27 cellular contexts compared by ENCODE assay signal in the genomic region with DNA sequence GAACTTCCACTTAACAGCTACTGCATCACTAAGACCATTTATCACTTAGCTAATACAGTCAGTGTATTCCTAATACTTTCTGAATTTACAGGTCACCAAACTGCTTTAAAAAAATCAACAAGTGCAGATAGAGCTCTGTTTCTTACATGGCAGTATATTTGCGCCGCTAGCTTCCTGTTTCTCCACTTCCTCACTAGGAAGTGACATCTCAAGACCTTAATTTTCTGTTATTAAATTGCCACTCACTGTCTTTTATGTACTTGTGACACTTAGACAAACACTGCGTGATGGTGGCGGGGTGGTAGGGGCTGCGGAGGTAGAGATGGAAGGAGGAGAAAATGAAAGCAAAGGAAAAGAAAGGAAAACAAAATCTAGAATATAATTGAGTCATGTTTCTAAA.
"Had no signal": no experiment of that assay in that cellular context is flagged by ENCODE, and none has a peak within 500 bp of the region (broad histone marks: within the 10 kb centered on the region; RNA-seq: fewer than 3 reads in every experiment).

No MANE protein-coding gene starts in this region.

- H3K9me3 ChIP-seq: left ventricle myocardium inferior, pancreas, prostate gland, suprapubic skin, thoracic aorta, tibial artery, upper lobe of right lung had no signal

- H3K4me1 ChIP-seq: left ventricle myocardium inferior, pancreas, prostate gland, suprapubic skin, tibial artery, upper lobe of right lung had no signal

- H3K36me3 ChIP-seq: left ventricle myocardium inferior, pancreas, prostate gland, suprapubic skin, thoracic aorta, tibial artery, upper lobe of right lung had no signal

- H3K9me3 Mint-ChIP-seq: stimulated activated effector memory CD8-positive, alpha-beta T cell treated with anti-CD3 and anti-CD28 coated beads, Interleukin-12 subunit alpha, Interleukin-12 subunit beta, amount 100 ng/mL, for 72 hours had no signal

- H3K4me3 Mint-ChIP-seq: mesothelial cell of epicardium; naive B cell; natural killer cell; nephron progenitor cell; stimulated activated effector memory CD8-positive, alpha-beta T cell treated with anti-CD3 and anti-CD28 coated beads, Interleukin-12 subunit alpha, Interleukin-12 subunit beta, amount 100 ng/mL, for 72 hours; stimulated activated naive CD8-positive, alpha-beta T cell treated with anti-CD3 and anti-CD28 coated beads, Interleukin-15, Interleukin-2, amounts not matched to agents 100 ng/mL and 50 ng/mL, for 24 hours had no signal

- H3K27me3 Mint-ChIP-seq: stimulated activated naive CD8-positive, alpha-beta T cell treated with anti-CD3 and anti-CD28 coated beads, Interleukin-15, Interleukin-2, amounts not matched to agents 100 ng/mL and 50 ng/mL, for 24 hours had no signal

- ATAC-seq: natural killer cell; pancreas; right cardiac atrium; sciatic nerve; stimulated activated effector memory CD8-positive, alpha-beta T cell treated with anti-CD3 and anti-CD28 coated beads, Interleukin-12 subunit alpha, Interleukin-12 subunit beta, amount 100 ng/mL, for 72 hours; upper lobe of right lung had no signal

- H3K27ac Mint-ChIP-seq: mesothelial cell of epicardium; naive B cell; natural killer cell; nephron progenitor cell; stimulated activated effector memory CD8-positive, alpha-beta T cell treated with anti-CD3 and anti-CD28 coated beads, Interleukin-12 subunit alpha, Interleukin-12 subunit beta, amount 100 ng/mL, for 72 hours; stimulated activated naive CD8-positive, alpha-beta T cell treated with anti-CD3 and anti-CD28 coated beads, Interleukin-15, Interleukin-2, amounts not matched to agents 100 ng/mL and 50 ng/mL, for 24 hours had no signal

- H3K27ac ChIP-seq: left ventricle myocardium inferior, pancreas, prostate gland, skin epidermis, suprapubic skin, thoracic aorta, tibial artery, upper lobe of right lung had no signal

- H3K4me1 Mint-ChIP-seq: naive B cell had no signal

- H3K4me3 ChIP-seq: left ventricle myocardium inferior, lung, pancreas, prostate gland, skin epidermis, suprapubic skin, thoracic aorta, tibial artery, upper lobe of right lung had no signal

- DNase-seq: hippocampal formation; left ventricle myocardium inferior; mesendoderm; naive B cell; natural killer cell; nephron progenitor cell; pancreas; posterior cingulate gyrus; retina; right cardiac atrium; stimulated activated CD4-positive, alpha-beta T cell treated with anti-CD3 and anti-CD28 coated beads, Interleukin-12 subunit alpha, Interleukin-12 subunit beta, amount 100 ng/mL, for 4 hours; stimulated activated CD4-positive, alpha-beta T cell treated with anti-CD3 and anti-CD28 coated beads, Interleukin-15, amount 100 ng/mL, for 24 hours; stimulated activated CD4-positive, alpha-beta T cell treated with anti-CD3 and anti-CD28 coated beads, Interleukin-2, amount 100 ng/mL, for 24 hours; stimulated activated CD4-positive, alpha-beta T cell treated with anti-CD3 and anti-CD28 coated beads, Interleukin-4, amount 100 ng/mL, for 1 hour; stimulated activated naive CD4-positive, alpha-beta T cell; tibial artery; trophoblast cell; upper lobe of right lung had no signal

- H3K27me3 ChIP-seq: pancreas, suprapubic skin, tibial artery, upper lobe of right lung had no signal

- H3K36me3 Mint-ChIP-seq: mesothelial cell of epicardium; stimulated activated effector memory CD8-positive, alpha-beta T cell treated with anti-CD3 and anti-CD28 coated beads, Interleukin-12 subunit alpha, Interleukin-12 subunit beta, amount 100 ng/mL, for 72 hours had no signal
